In the genomic region with DNA sequence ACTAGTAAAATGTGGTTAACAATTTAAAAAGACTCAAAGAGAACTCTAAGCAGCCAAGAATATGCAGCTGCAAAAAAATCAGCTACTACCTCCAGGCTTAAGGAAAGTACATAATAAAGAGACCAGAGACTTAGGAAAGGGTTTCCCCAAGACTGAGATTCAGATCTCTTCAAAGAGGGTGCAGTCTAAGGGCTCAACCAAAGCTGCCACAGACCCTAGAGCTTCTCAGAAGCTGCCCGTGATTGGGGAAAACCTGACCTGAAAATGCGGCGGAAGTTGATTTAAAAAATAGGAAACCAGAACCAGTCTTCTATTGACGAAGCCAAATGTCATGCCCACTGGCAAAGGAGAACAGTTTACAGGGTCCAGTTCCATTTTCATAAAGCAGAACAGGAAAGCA, we compare ENCODE assay signal across 20 cellular contexts.
DNase-seq lines count a peak whose midpoint lies in the region; ATAC-seq and TF ChIP-seq lines count a peak whose summit lies in the region.
"Had no signal": no experiment of that assay in that cellular context is flagged by ENCODE, and none has a peak within 500 bp of the region (broad histone marks: within the 10 kb centered on the region; RNA-seq: fewer than 3 reads in every experiment).

No MANE protein-coding gene starts in this region.

- peak; percentile 87 for ATAC-seq in GM18873 (IDR thresholded peaks at IDR 0.05; ENCODE audit: low FRiP score, unreplicated experiment)
- no peak for ATAC-seq in GM19452 (IDR thresholded peaks at IDR 0.05; ENCODE audit: unreplicated experiment)
- ATAC-seq: GM23338, Panc1 had no signal

- H3K23me2 ChIP-seq in H9 (ENCODE audit: insufficient read length, low read depth, low read length, poor library complexity, severe bottlenecking): no peaks in the 10 kb centered on the region

- H4K91ac ChIP-seq in H9 (ENCODE audit: insufficient read length, low read depth, low read length) (no peak overlapping the region), mesenchymal stem cell (ENCODE audit: low read length) (no peak overlapping the region)

- H2AFZ ChIP-seq in H9 (ENCODE audit: low read length) (no peak overlapping the region), mesenchymal stem cell (ENCODE audit: low read depth, low read length) (no peak overlapping the region)
- H2AFZ ChIP-seq: GM23338 had no signal

- H2BK120ac ChIP-seq in H9 (ENCODE audit: low read depth, low read length, poor library complexity, severe bottlenecking) (no peak overlapping the region), mesenchymal stem cell (ENCODE audit: low read depth, low read length) (no peak overlapping the region)

- no peak overlapping the region for H3K4me3 ChIP-seq in mesenchymal stem cell (ENCODE audit: insufficient read depth in 1 of 2, low read depth in 1 of 2, low read length in 2 of 2)
- H3K4me3 ChIP-seq: BLaER1, GM23338 had no signal

- no peak overlapping the region for H4K5ac ChIP-seq in H9 (ENCODE audit: insufficient read length, low read depth, low read length)

- TF ChIP-seq CTCF in H9 (conservative IDR thresholded peaks at IDR 0.05): no peak

- H3K4me3 Mint-ChIP-seq in H9: no peak overlapping the region
- H3K4me3 Mint-ChIP-seq: CD8-positive, alpha-beta memory T cell; GM23338 had no signal

- no peaks in the 10 kb centered on the region for H4K20me1 ChIP-seq in H9 (ENCODE audit: control insufficient read depth, insufficient read depth, insufficient read length)
- H4K20me1 ChIP-seq: BLaER1 had no signal

- no peaks in the 10 kb centered on the region for H3K9me3 Mint-ChIP-seq in H9
- H3K9me3 Mint-ChIP-seq: GM23338 had no signal

- H3K9ac ChIP-seq in H9 (ENCODE audit: extremely low read depth, insufficient read length, low read length): no peak overlapping the region
- H3K9ac ChIP-seq in mesenchymal stem cell (ENCODE audit: low read length): no peak overlapping the region
- H3K9ac ChIP-seq: BLaER1, SK-N-SH had no signal

- no peak overlapping the region for H3K14ac ChIP-seq in H9 (ENCODE audit: insufficient read depth, low read length)
- H3K14ac ChIP-seq in mesenchymal stem cell (ENCODE audit: low read length in 2 of 2): no peak overlapping the region

- H3K27me3 ChIP-seq in H9 (ENCODE audit: insufficient read depth, low read length) (no peaks in the 10 kb centered on the region), mesenchymal stem cell (ENCODE audit: control insufficient read depth in 1 of 2, insufficient read depth in 1 of 2, low read length in 2 of 2) (no peaks in the 10 kb centered on the region)
- H3K27me3 ChIP-seq: BLaER1 had no signal

- H2AK5ac ChIP-seq in H9 (ENCODE audit: insufficient read length, low read length) (no peak overlapping the region), mesenchymal stem cell (ENCODE audit: low read length, severe bottlenecking) (no peak overlapping the region)

- H2BK12ac ChIP-seq in H9 (ENCODE audit: insufficient read length, low read depth, low read length) (no peak overlapping the region), mesenchymal stem cell (ENCODE audit: low read length in 2 of 2) (no peak overlapping the region)

- H4K8ac ChIP-seq in H9 (replicated peaks; ENCODE audit: insufficient read length, low read depth, low read length): no peak overlapping the region
- no peak overlapping the region for H4K8ac ChIP-seq in mesenchymal stem cell (ENCODE audit: low read length)

- intact Hi-C loops in posterior vena cava (cut with DNase I): no loop called here

- H3K23ac ChIP-seq in H9 (ENCODE audit: insufficient read length, low read depth, low read length) (no peak overlapping the region), mesenchymal stem cell (ENCODE audit: low read length in 2 of 2) (no peak overlapping the region)

- no peak overlapping the region for H3T11ph ChIP-seq in H9 (ENCODE audit: low read length)

- H3K36me3 Mint-ChIP-seq in H9 (ENCODE audit: insufficient read depth in 1 of 3, low read depth in 3 of 3): no peaks in the 10 kb centered on the region
- H3K36me3 Mint-ChIP-seq: CD8-positive, alpha-beta memory T cell had no signal

- DNase-seq in H9 (no peak), NAMALWA (ENCODE audit: low spot score) (peak; percentile 13), mesenchymal stem cell (no peak), COLO668 (lab: John Stamatoyannopoulos, UW; ENCODE audit: unreplicated experiment) (no peak), posterior vena cava (ENCODE audit: low spot score) (no peak)
- DNase-seq: CD8-positive, alpha-beta memory T cell; DMS 273 treated with DMSO at 0.1 percent for 48 hours; NCI-H1417; NCI-H1930; NCI-H2171 treated with DMSO at 0.1 percent for 48 hours; NCI-H510A; NCI-H82; Right ventricle myocardium superior; SK-N-SH; T-helper 1 cell had no signal

- H3K9me3 ChIP-seq in H9 (ENCODE audit: control insufficient read depth, low read depth, low read length) (no peaks in the 10 kb centered on the region), mesenchymal stem cell (ENCODE audit: control insufficient read depth, low read length) (no peaks in the 10 kb centered on the region)
- H3K9me3 ChIP-seq: BLaER1, SK-N-SH had no signal

- no peak overlapping the region for H3K4ac ChIP-seq in H9 (ENCODE audit: low read depth, low read length)
- no peak overlapping the region for H3K4ac ChIP-seq in mesenchymal stem cell (ENCODE audit: low read depth in 1 of 2, low read length in 2 of 2)

- no CpG with 5 or more reads among the region's 4 CpGs for WGBS in H9 (ENCODE audit: extremely low coverage, insufficient read length, low lambda C conversion rate)
- WGBS in mesenchymal stem cell: 93% methylated on average over 4 of the region's 4 CpGs

- H3K4me2 ChIP-seq in H9 (ENCODE audit: insufficient read depth, insufficient read length, low read length) (no peak overlapping the region), mesenchymal stem cell (ENCODE audit: low read length, poor library complexity, severe bottlenecking) (no peak overlapping the region)
- H3K4me2 ChIP-seq: BLaER1, GM23338, SK-N-SH had no signal

- H3K4me1 ChIP-seq in H9 (ENCODE audit: insufficient read depth, low read length) (peaks cover 2% of the 10 kb centered on the region; the same call in 1 of the 2 replicates), mesenchymal stem cell (ENCODE audit: control insufficient read depth, insufficient read depth, low read depth, low read length) (no peaks in the 10 kb centered on the region)
- H3K4me1 ChIP-seq: BLaER1 had no signal

- H3K27ac Mint-ChIP-seq in H9: no peak overlapping the region
- H3K27ac Mint-ChIP-seq: CD8-positive, alpha-beta memory T cell; GM23338 had no signal

- peaks cover 13 to 15% of the 10 kb centered on the region in 2 experiments for H3K4me1 Mint-ChIP-seq in H9
- H3K4me1 Mint-ChIP-seq: CD8-positive, alpha-beta memory T cell had no signal

- no peak overlapping the region for H2BK5ac ChIP-seq in H9 (ENCODE audit: insufficient read length, low read length)
- no peak overlapping the region for H2BK5ac ChIP-seq in mesenchymal stem cell (ENCODE audit: low read depth, low read length, poor library complexity, severe bottlenecking)

- H3K27me3 Mint-ChIP-seq in H9 (ENCODE audit: low read depth): no peaks in the 10 kb centered on the region

- no peaks in the 10 kb centered on the region for H3K36me3 ChIP-seq in mesenchymal stem cell (ENCODE audit: control insufficient read depth in 1 of 2, insufficient read depth in 2 of 2, low read depth in 1 of 2, low read length in 2 of 2)
- H3K36me3 ChIP-seq: BLaER1 had no signal

- peak overlapping the region; percentile 26 for H2BK20ac ChIP-seq in H9 (ENCODE audit: low read depth, low read length, poor library complexity, severe bottlenecking)

- no peak overlapping the region for H3K18ac ChIP-seq in H9 (ENCODE audit: insufficient read length, low read depth, low read length)
- H3K18ac ChIP-seq in mesenchymal stem cell (ENCODE audit: low read depth in 1 of 2, low read length in 2 of 2): no peak overlapping the region

- H3K79me2 ChIP-seq in H9 (ENCODE audit: insufficient read depth, low read length): no peaks in the 10 kb centered on the region

- H3K27ac ChIP-seq in H9 (ENCODE audit: insufficient read length, low read depth, low read length) (no peak overlapping the region), mesenchymal stem cell (ENCODE audit: low read length, poor library complexity, severe bottlenecking) (no peak overlapping the region)
- H3K27ac ChIP-seq: BLaER1 had no signal

- H3K79me1 ChIP-seq in H9 (ENCODE audit: insufficient read depth, low read depth, low read length, poor library complexity, severe bottlenecking) (no peaks in the 10 kb centered on the region), mesenchymal stem cell (replicated peaks; ENCODE audit: low read length, poor library complexity, severe bottlenecking) (no peaks in the 10 kb centered on the region)

- no peak overlapping the region for H3K56ac ChIP-seq in H9 (ENCODE audit: insufficient read length, low read depth, low read length)

- H2BK15ac ChIP-seq in H9 (ENCODE audit: low read depth, low read length) (no peak overlapping the region), mesenchymal stem cell (ENCODE audit: low read depth, poor library complexity, severe bottlenecking) (no peak overlapping the region)
